ENCODE assay signal across 20 cellular contexts in the genomic region with DNA sequence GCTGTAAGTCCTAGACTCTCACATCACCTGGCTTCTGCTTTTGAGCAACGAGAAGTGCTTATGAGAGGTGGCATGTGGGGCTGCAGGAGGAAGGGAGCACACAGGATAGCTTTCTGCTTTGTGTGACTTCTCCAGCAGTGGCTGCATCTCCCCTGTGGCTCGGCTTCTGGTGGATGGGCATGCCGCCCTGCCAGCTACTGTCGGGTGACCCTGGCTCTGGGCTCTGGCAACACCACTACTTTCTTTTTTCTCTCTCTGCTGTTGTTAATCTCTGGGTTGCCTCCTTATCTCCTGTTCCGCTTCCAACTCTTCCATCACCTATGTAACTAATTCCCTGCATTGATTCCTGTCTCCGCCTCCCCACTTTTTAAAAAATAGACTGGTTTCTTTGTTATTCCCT.
"Had no signal": no experiment of that assay in that cellular context is flagged by ENCODE, and none has a peak within 500 bp of the region (broad histone marks: within the 10 kb centered on the region; RNA-seq: fewer than 3 reads in every experiment).

No MANE protein-coding gene starts in this region.

- H3K36me3 Mint-ChIP-seq: activated naive CD4-positive, alpha-beta T cell treated with anti-CD3 and anti-CD28 coated beads, Interleukin-2, amount 50 U/mL, for 24 hours; brain had no signal

- H3K27me3 Mint-ChIP-seq: activated CD4-positive, alpha-beta memory T cell treated with anti-CD3 and anti-CD28 coated beads, Interleukin-2, amount 10 ng/mL, durations not matched to agents 7 days and 5 days; activated CD4-positive, alpha-beta T cell treated with anti-CD3 and anti-CD28 coated beads, Interleukin-2, amount 10 ng/mL, durations not matched to agents 24 days and 14 days; activated naive CD4-positive, alpha-beta T cell treated with anti-CD3 and anti-CD28 coated beads, Interleukin-2, amount 50 U/mL, for 24 hours had no signal

- H3K9me3 ChIP-seq: tibial artery had no signal

- H3K27ac ChIP-seq: foreskin keratinocyte, hepatocyte, tibial artery had no signal

- H3K36me3 ChIP-seq: tibial artery had no signal

- H3K4me3 Mint-ChIP-seq: activated CD4-positive, alpha-beta memory T cell treated with anti-CD3 and anti-CD28 coated beads, Interleukin-2, amount 10 ng/mL, durations not matched to agents 7 days and 5 days; activated CD4-positive, alpha-beta T cell treated with anti-CD3 and anti-CD28 coated beads, Interleukin-2, amount 10 ng/mL, durations not matched to agents 24 days and 14 days; activated naive CD4-positive, alpha-beta T cell treated with anti-CD3 and anti-CD28 coated beads, Interleukin-2, amount 50 U/mL, for 24 hours; brain; nephron progenitor cell had no signal

- ATAC-seq: activated CD4-positive, CD25-positive, alpha-beta regulatory T cell treated with anti-CD3 and anti-CD28 coated beads, Interleukin-2, amount 50 U/mL, for 24 hours; foreskin keratinocyte; stimulated activated naive CD8-positive, alpha-beta T cell treated with anti-CD3 and anti-CD28 coated beads, Interleukin-15, Interleukin-2, amounts not matched to agents 100 U/mL and 50 U/mL, for 24 hours had no signal

- H3K27ac Mint-ChIP-seq: activated CD4-positive, alpha-beta memory T cell treated with anti-CD3 and anti-CD28 coated beads, Interleukin-2, amount 10 ng/mL, durations not matched to agents 7 days and 5 days; activated CD4-positive, alpha-beta T cell treated with anti-CD3 and anti-CD28 coated beads, Interleukin-2, amount 10 ng/mL, durations not matched to agents 24 days and 14 days; activated naive CD4-positive, alpha-beta T cell treated with anti-CD3 and anti-CD28 coated beads, Interleukin-2, amount 50 U/mL, for 24 hours; nephron progenitor cell had no signal

- H3K4me1 Mint-ChIP-seq: activated CD4-positive, alpha-beta memory T cell treated with anti-CD3 and anti-CD28 coated beads, Interleukin-2, amount 10 ng/mL, durations not matched to agents 7 days and 5 days; activated CD4-positive, alpha-beta T cell treated with anti-CD3 and anti-CD28 coated beads, Interleukin-2, amount 10 ng/mL, durations not matched to agents 24 days and 14 days; activated naive CD4-positive, alpha-beta T cell treated with anti-CD3 and anti-CD28 coated beads, Interleukin-2, amount 50 U/mL, for 24 hours had no signal

- H3K4me1 ChIP-seq: foreskin keratinocyte, tibial artery had no signal

- H3K9me3 Mint-ChIP-seq: activated CD4-positive, alpha-beta memory T cell treated with anti-CD3 and anti-CD28 coated beads, Interleukin-2, amount 10 ng/mL, durations not matched to agents 7 days and 5 days; activated CD4-positive, alpha-beta T cell treated with anti-CD3 and anti-CD28 coated beads, Interleukin-2, amount 10 ng/mL, durations not matched to agents 24 days and 14 days; activated naive CD4-positive, alpha-beta T cell treated with anti-CD3 and anti-CD28 coated beads, Interleukin-2, amount 50 U/mL, for 24 hours had no signal

- H3K27me3 ChIP-seq: hepatocyte, tibial artery had no signal

- DNase-seq: activated CD4-positive, alpha-beta memory T cell treated with anti-CD3 and anti-CD28 coated beads, Interleukin-2, amount 10 ng/mL, durations not matched to agents 7 days and 5 days; activated CD4-positive, alpha-beta T cell treated with anti-CD3 and anti-CD28 coated beads, Interleukin-2, amount 10 ng/mL, durations not matched to agents 24 days and 14 days; activated gamma-delta T cell treated with Interleukin-2 at 50 U/mL for 16 hours; activated T-cell treated with anti-CD3 and anti-CD28 coated beads for 4 hours; anterior cingulate cortex; caudate nucleus; effector memory CD4-positive, alpha-beta T cell; foreskin keratinocyte; kidney glomerular epithelial cell; nephron progenitor cell; occipital lobe; posterior cingulate gyrus; stimulated activated CD4-positive, alpha-beta T cell treated with anti-CD3 and anti-CD28 coated beads, Interleukin-4, amount 100 ng/mL, for 4 hours; stimulated activated naive CD8-positive, alpha-beta T cell treated with anti-CD3 and anti-CD28 coated beads, Interleukin-15, Interleukin-2, amounts not matched to agents 100 U/mL and 50 U/mL, for 24 hours; substantia nigra; tibial artery had no signal

- H3K4me3 ChIP-seq: hepatocyte, tibial artery had no signal
